Comparison of ENCODE assay signal across 20 cellular contexts in the genomic region with DNA sequence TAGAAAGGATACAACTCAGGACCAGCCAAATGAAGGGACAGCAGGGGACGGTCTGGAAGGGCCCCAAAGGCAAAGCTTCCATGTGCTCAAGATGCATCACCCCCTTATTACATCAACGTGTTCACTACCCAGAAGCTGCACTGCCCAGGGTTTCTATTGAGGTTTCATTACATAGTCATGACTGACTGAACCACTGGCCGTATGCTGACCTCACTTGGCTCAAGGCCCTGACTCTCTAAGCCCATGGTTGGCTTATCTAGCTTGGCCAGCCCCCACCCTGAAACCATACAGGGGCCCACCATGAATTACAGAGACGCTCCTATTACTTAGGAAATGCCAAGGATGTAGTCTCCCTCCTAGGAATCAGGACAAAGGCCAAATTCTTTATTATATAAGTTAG.
DNase-seq lines count a peak whose midpoint lies in the region; ATAC-seq and TF ChIP-seq lines count a peak whose summit lies in the region.
"Had no signal": no experiment of that assay in that cellular context is flagged by ENCODE, and none has a peak within 500 bp of the region (broad histone marks: within the 10 kb centered on the region; RNA-seq: fewer than 3 reads in every experiment).

No MANE protein-coding gene starts in this region.

- H3K27ac ChIP-seq in gastrocnemius medialis = no peak overlapping the region
- H3K27ac ChIP-seq: heart left ventricle, lower lobe of right lung, right atrium auricular region, SJCRH30, testis had no signal

- no peak for TF ChIP-seq CTCF in astrocyte of the spinal cord (IDR thresholded peaks at IDR 0.05; ENCODE audit: low read depth, low read length)
- no peak for TF ChIP-seq CTCF in fibroblast of the aortic adventitia (IDR thresholded peaks at IDR 0.05; ENCODE audit: insufficient read depth, low read length)
- no peak for TF ChIP-seq CTCF in GM13977 (IDR thresholded peaks at IDR 0.05; ENCODE audit: extremely low read depth, insufficient read depth, missing control alignments)
- TF ChIP-seq CTCF in gastrocnemius medialis (IDR thresholded peaks at IDR 0.05 in 4 of 5, conservative IDR thresholded peaks at IDR 0.05 in 1 of 5) = no peak

- no peaks in the 10 kb centered on the region for H3K9me3 ChIP-seq in gastrocnemius medialis
- H3K9me3 ChIP-seq: heart left ventricle, lower lobe of right lung, right atrium auricular region, SJCRH30, testis had no signal

- no peaks in the 10 kb centered on the region for H3K4me1 ChIP-seq in gastrocnemius medialis
- H3K4me1 ChIP-seq: SJCRH30, testis had no signal

- intact Hi-C loops in gastrocnemius medialis (cut with DNase I; ENCODE audit: low total_unique reads) = no loop called here

- H3K4me3 ChIP-seq in astrocyte of the spinal cord (ENCODE audit: low read depth, low read length) (no peak overlapping the region), fibroblast of the aortic adventitia (ENCODE audit: low read depth, low read length) (no peak overlapping the region), gastrocnemius medialis (no peak overlapping the region)
- H3K4me3 ChIP-seq: heart left ventricle, lower lobe of right lung, right atrium auricular region, SJCRH30, testis had no signal

- no peaks in the 10 kb centered on the region for H3K27me3 ChIP-seq in gastrocnemius medialis
- H3K27me3 ChIP-seq: heart left ventricle, right atrium auricular region, SJCRH30, testis had no signal

- in situ Hi-C loops in astrocyte of the spinal cord (cut with HindIII; ENCODE audit: low sequenced_read_pairs) (no loop called here), GM13977 (cut with MboI; ENCODE audit: low pct_unique_long_range_greater_than_20kb, low sequenced_read_pairs, unreplicated experiment) (no loop called here), gastrocnemius medialis (cut with MboI; ENCODE audit: low sequenced_read_pairs in 4 of 4) (no loop called here)

- ATAC-seq in gastrocnemius medialis = no peak
- ATAC-seq: esophagus mucosa; heart left ventricle; lower lobe of right lung; stimulated activated effector memory CD8-positive, alpha-beta T cell treated with anti-CD3 and anti-CD28 coated beads, Interleukin-12 subunit alpha, Interleukin-12 subunit beta, amount 100 ng/mL, for 72 hours; T-helper 17 cell had no signal

- TF ChIP-seq POLR2A in gastrocnemius medialis (IDR thresholded peaks at IDR 0.05) = no peak

- DNase-seq in EL (peak; percentile 46), OCI-M1 (lab: John Stamatoyannopoulos, UW) (peak; percentile 80), astrocyte of the spinal cord (ENCODE audit: low read depth, low spot score) (peak; percentile 80), fibroblast of the aortic adventitia (ENCODE audit: low read depth) (peak; percentile 76), NCI-H774 (lab: John Stamatoyannopoulos, UW) (no peak), GM13977 (ENCODE audit: low spot score) (no peak), gastrocnemius medialis (no peak)
- DNase-seq in activated T-cell treated with anti-CD3 and anti-CD28 coated beads, Interleukin-2, amount 50 U/mL, for 1 hour = no peak
- DNase-seq: ACHN, heart left ventricle, lower lobe of right lung, NCI-H1417, NCI-H526 treated with DMSO at 0.1 percent for 48 hours, nucleus accumbens, SJCRH30, T-helper 17 cell, testis had no signal

- H3K36me3 ChIP-seq in gastrocnemius medialis = no peaks in the 10 kb centered on the region
- H3K36me3 ChIP-seq: heart left ventricle, lower lobe of right lung, right atrium auricular region, SJCRH30 had no signal

Comparison
In these comparisons a context has a peak if more than half of its experiments do, and no peak if none do; other contexts are left out.
1. DNase-seq: peak in EL (single experiment), OCI-M1 (single experiment), astrocyte of the spinal cord (single experiment) and fibroblast of the aortic adventitia (single experiment); none in activated T-cell treated with anti-CD3 and anti-CD28 coated beads, Interleukin-2, amount 50 U/mL, for 1 hour (single experiment), NCI-H774 (single experiment), GM13977 (single experiment) and gastrocnemius medialis (0 of 2).